ENCODE assay signal across 17 cellular contexts in genomic region chr4:46934731-46935130, GRCh38. TPM values are rescaled to one million over a fixed set of nuclear protein-coding genes. Genes with fewer than 3 reads are reported as not detected.
DNase-seq lines count a peak whose midpoint lies in the region; ATAC-seq and TF ChIP-seq lines count a peak whose summit lies in the region.
"Had no signal": no experiment of that assay in that cellular context is flagged by ENCODE, and none has a peak within 500 bp of the region (broad histone marks: within the 10 kb centered on the region; RNA-seq: fewer than 3 reads in every experiment).

No MANE protein-coding gene starts in this region.

- H3K4me1 ChIP-seq in right lobe of liver (no peaks in the 10 kb centered on the region), thyroid gland (no peaks in the 10 kb centered on the region)
- H3K4me1 ChIP-seq: BLaER1 had no signal

- H3K27me3 ChIP-seq in right lobe of liver (no peaks in the 10 kb centered on the region), thyroid gland (no peaks in the 10 kb centered on the region)
- H3K27me3 ChIP-seq: BLaER1 had no signal

- H3K9me3 ChIP-seq in right lobe of liver (no peaks in the 10 kb centered on the region), thyroid gland (no peaks in the 10 kb centered on the region)
- H3K9me3 ChIP-seq: BLaER1 had no signal

- TF ChIP-seq POLR2A in right lobe of liver (IDR thresholded peaks at IDR 0.05) (no peak), thyroid gland (IDR thresholded peaks at IDR 0.05) (no peak)

- H3K27ac ChIP-seq in right lobe of liver (no peak overlapping the region), thyroid gland (no peak overlapping the region)
- H3K27ac ChIP-seq: BLaER1 had no signal

- peak; percentile 32 for DNase-seq in M059J (ENCODE audit: low read depth)
- peak; percentile 26 to 34 for DNase-seq in left colon
- DNase-seq in right lobe of liver, result no peak
- DNase-seq in thyroid gland, result peak; percentile 2 to 18
- DNase-seq in NCI-H2227 (lab: John Stamatoyannopoulos, UW; ENCODE audit: unreplicated experiment), result no peak
- DNase-seq in ureter (ENCODE audit: low spot score), result no peak
- DNase-seq: 8988T; CD4-positive, alpha-beta memory T cell; DMS153; DMS79; GDM1; H9 had no signal

- H3K36me3 ChIP-seq in right lobe of liver (no peaks in the 10 kb centered on the region), thyroid gland (no peaks in the 10 kb centered on the region)
- H3K36me3 ChIP-seq: BLaER1 had no signal

- ATAC-seq in left colon (peak; percentile 80), right lobe of liver (peak in 3 of 4 donors; percentile 59 to 72 (median 67)), GM19023 (IDR thresholded peaks at IDR 0.05; ENCODE audit: unreplicated experiment) (no peak)

- 43% methylated on average over 2 of the region's 2 CpGs for WGBS in right lobe of liver (ENCODE audit: insufficient coverage, low coverage, low lambda C conversion rate, missing lambda C conversion rate)
- WGBS in thyroid gland, 2 donors, result 34 to 37% methylated on average over 2 of the region's 2 CpGs

- intact Hi-C loops in left colon (cut with DNase I, micrococcal nuclease), result no loop called here
- intact Hi-C loops in right lobe of liver (cut with DNase I), result no loop called here
- intact Hi-C loops in thyroid gland (cut with DNase I), result no loop called here

- no peak for TF ChIP-seq CTCF in right lobe of liver (IDR thresholded peaks at IDR 0.05)
- no peak for TF ChIP-seq CTCF in thyroid gland (IDR thresholded peaks at IDR 0.05)

- H3K4me3 ChIP-seq in right lobe of liver (no peak overlapping the region), thyroid gland (replicated peaks in 1 of 3) (no peak overlapping the region)
- H3K4me3 ChIP-seq: BLaER1 had no signal

RNA-seq across cellular contexts. Expression of gene COX7B2, which starts 25.7 kb away (rescaled TPM):
- 7.4 TPM in 1 of 2 replicates, not detected in the other for total RNA-seq in M059J (2014; rRNA removed; shearing (Covaris generic))
- total RNA-seq in left colon (not detected), right lobe of liver (not detected), thyroid gland (not detected), ureter (not detected)
- total RNA-seq: A673; CD4-positive, alpha-beta memory T cell; H1; H9 had no signal

RNA-seq across cellular contexts. Expression of gene GABRA4, which starts 58.6 kb away (rescaled TPM):
- 0.05 and 0.07 TPM in 2 replicates for total RNA-seq in M059J (2014; rRNA removed; shearing (Covaris generic))
- total RNA-seq in left colon (under 1 TPM; 0.14 to 0.24 TPM), right lobe of liver (under 1 TPM in 1 of 6 experiments, not detected in 5; 0.12 TPM), thyroid gland (under 1 TPM in 1 of 4 donors, not detected in 3; 0.08 TPM), ureter (not detected)
- total RNA-seq: CD4-positive, alpha-beta memory T cell; Daoy; H9 had no signal

Comparison
In these comparisons a context has a peak if more than half of its experiments do, and no peak if none do; other contexts are left out.
1. DNase-seq: peak in M059J (single experiment), left colon (2 of 2) and thyroid gland (2 of 2); none in right lobe of liver (0 of 3), NCI-H2227 (single experiment) and ureter (single experiment).